15 cellular contexts compared by ENCODE assay signal in genomic region chr9:95265960-95266359, GRCh38.
"Had no signal": no experiment of that assay in that cellular context is flagged by ENCODE, and none has a peak within 500 bp of the region (broad histone marks: within the 10 kb centered on the region; RNA-seq: fewer than 3 reads in every experiment).

No MANE protein-coding gene starts in this region.

- H3K4me1 ChIP-seq: tibial artery had no signal

- H3K4me3 ChIP-seq: lung, tibial artery had no signal

- DNase-seq: activated CD4-positive, CD25-positive, alpha-beta regulatory T cell; activated T-cell treated with anti-CD3 and anti-CD28 coated beads for 4 hours; amygdala; dermis blood vessel endothelial cell; effector memory CD8-positive, alpha-beta T cell; nephron progenitor cell; occipital lobe; posterior cingulate gyrus; stimulated activated naive CD8-positive, alpha-beta T cell treated with anti-CD3 and anti-CD28 coated beads, Interleukin-15, Interleukin-2, amounts not matched to agents 100 U/mL and 50 U/mL, for 24 hours; substantia nigra; tibial artery had no signal

- ATAC-seq: effector memory CD8-positive, alpha-beta T cell; stimulated activated naive CD8-positive, alpha-beta T cell treated with anti-CD3 and anti-CD28 coated beads, Interleukin-15, Interleukin-2, amounts not matched to agents 100 U/mL and 50 U/mL, for 24 hours had no signal

- H3K27me3 ChIP-seq: tibial artery had no signal

- H3K27ac Mint-ChIP-seq: activated T-helper 1 cell treated with anti-CD3 and anti-CD28 coated beads, Interleukin-12 subunit alpha, Interleukin-12 subunit beta, Interleukin-2, Interleukin-4 antibody, amounts not matched to agents 30 ng/mL and 10 ng/mL and 1 ng/mL, durations not matched to agents 14 hours and 24 hours and 36 hours; effector memory CD8-positive, alpha-beta T cell; mesothelial cell of epicardium; nephron progenitor cell had no signal

- H3K27me3 Mint-ChIP-seq: activated naive CD8-positive, alpha-beta T cell; effector memory CD8-positive, alpha-beta T cell had no signal

- H3K27ac ChIP-seq: tibial artery had no signal

- H3K36me3 ChIP-seq: tibial artery had no signal

- H3K36me3 Mint-ChIP-seq: activated naive CD8-positive, alpha-beta T cell; mesothelial cell of epicardium had no signal

- H3K4me3 Mint-ChIP-seq: activated naive CD8-positive, alpha-beta T cell; effector memory CD8-positive, alpha-beta T cell; mesothelial cell of epicardium; nephron progenitor cell had no signal

- H3K9me3 Mint-ChIP-seq: activated T-helper 1 cell treated with anti-CD3 and anti-CD28 coated beads, Interleukin-12 subunit alpha, Interleukin-12 subunit beta, Interleukin-2, Interleukin-4 antibody, amounts not matched to agents 30 ng/mL and 10 ng/mL and 1 ng/mL, durations not matched to agents 14 hours and 24 hours and 36 hours; effector memory CD8-positive, alpha-beta T cell; mesothelial cell of epicardium had no signal

- H3K9me3 ChIP-seq: tibial artery had no signal
